ENCODE assay signal across 8 cellular contexts in genomic region chr16:56193951-56194726, GRCh38. TPM values are rescaled to one million over a fixed set of nuclear protein-coding genes. Genes with fewer than 3 reads are reported as not detected.
DNase-seq lines count a peak whose midpoint lies in the region; ATAC-seq lines count a peak whose summit lies in the region.

No MANE protein-coding gene starts in this region.

- ATAC-seq in left lobe of liver (peak; percentile 72), HG02610 (IDR thresholded peaks at IDR 0.05; ENCODE audit: unreplicated experiment) (no peak), GM19455 (IDR thresholded peaks at IDR 0.05; ENCODE audit: unreplicated experiment) (no peak)

- DNase-seq in Daoy (ENCODE audit: low read depth) = peak; percentile 92
- peak; percentile 78 for DNase-seq in NCI-H2107 treated with DMSO at 0.1 percent for 48 hours (lab: John Stamatoyannopoulos, UW; ENCODE audit: unreplicated experiment)
- DNase-seq in activated CD8-positive, alpha-beta memory T cell treated with anti-CD3 and anti-CD28 coated beads for 48 hours (ENCODE audit: low read depth in 2 of 3, low spot score in 2 of 3) = peak in 2 of 3 experiments; percentile 36 to 54
- peak; percentile 96 for DNase-seq in ecto neural progenitor cell (ENCODE audit: low spot score)
- DNase-seq in left lobe of liver (ENCODE audit: low spot score) = peak; percentile 89
- DNase-seq in stimulated activated CD4-positive, alpha-beta T cell treated with anti-CD3 and anti-CD28 coated beads, Interleukin-1b, Interleukin-23, amount 100 ng/mL, for 1 hour (ENCODE audit: low read depth in 2 of 2) = peak; percentile 32 to 56

RNA-seq across cellular contexts. Expression of gene GNAO1, which starts 2.9 kb away (rescaled TPM):
- 3.0 and 5.8 TPM in 2 replicates for total RNA-seq in Daoy (2014; rRNA removed; shearing (Covaris generic))
- 24.4 TPM for total RNA-seq in left lobe of liver

Comparison
In these comparisons a context has a peak if more than half of its experiments do, and no peak if none do; other contexts are left out.
1. DNase-seq: peak in every context shown above with its lines; median percentile 96 in ecto neural progenitor cell; 92 in Daoy; 89 in left lobe of liver; 78 in NCI-H2107 treated with DMSO at 0.1 percent for 48 hours; 45 in activated CD8-positive, alpha-beta memory T cell treated with anti-CD3 and anti-CD28 coated beads for 48 hours; 44 in stimulated activated CD4-positive, alpha-beta T cell treated with anti-CD3 and anti-CD28 coated beads, Interleukin-1b, Interleukin-23, amount 100 ng/mL, for 1 hour.